In genomic region chr9:22425551-22425950, GRCh38 we compare ENCODE assay signal across 20 cellular contexts. TPM values are rescaled to one million over a fixed set of nuclear protein-coding genes. Genes with fewer than 3 reads are reported as not detected.
"Had no signal": no experiment of that assay in that cellular context is flagged by ENCODE, and none has a peak within 500 bp of the region (broad histone marks: within the 10 kb centered on the region; RNA-seq: fewer than 3 reads in every experiment).

No MANE protein-coding gene starts in this region.

- H3K4me3 Mint-ChIP-seq: naive thymus-derived CD8-positive, alpha-beta T cell; neural crest cell; type B pancreatic cell had no signal

- H3K27me3 ChIP-seq: colonic mucosa, right lobe of liver, thyroid gland had no signal

- H3K4me2 ChIP-seq: hepatocyte had no signal

- H3K79me2 ChIP-seq: hepatocyte had no signal

- H3K4me1 ChIP-seq: colonic mucosa, psoas muscle, thyroid gland had no signal

- DNase-seq: cerebellar nuclear complex; colonic mucosa; effector CD4-positive, alpha-beta T cell; foreskin melanocyte; head of caudate nucleus; kidney; left colon; left ventricle myocardium superior; naive thymus-derived CD8-positive, alpha-beta T cell; occipital lobe; psoas muscle; retina; right lobe of liver; stimulated activated CD4-positive, alpha-beta T cell treated with anti-CD3 and anti-CD28 coated beads, Interleukin-4, amount 100 ng/mL, for 4 hours; stimulated activated naive CD4-positive, alpha-beta T cell; thyroid gland had no signal

- H3K9me3 Mint-ChIP-seq: neural crest cell, type B pancreatic cell had no signal

- H3K27ac ChIP-seq: colonic mucosa, hepatocyte, psoas muscle, right lobe of liver, thyroid gland had no signal

- H3K4me1 Mint-ChIP-seq: naive thymus-derived CD8-positive, alpha-beta T cell; neural crest cell had no signal

- H3K27ac Mint-ChIP-seq: naive thymus-derived CD8-positive, alpha-beta T cell; type B pancreatic cell had no signal

- H3K36me3 Mint-ChIP-seq: naive thymus-derived CD8-positive, alpha-beta T cell; type B pancreatic cell had no signal

- H3K9me3 ChIP-seq: colonic mucosa, psoas muscle, right lobe of liver, thyroid gland had no signal

- H3K36me3 ChIP-seq: colonic mucosa, right lobe of liver, thyroid gland had no signal

- ATAC-seq: left colon; left ventricle myocardium superior; naive thymus-derived CD8-positive, alpha-beta T cell; psoas muscle; right lobe of liver had no signal

- H3K4me3 ChIP-seq: colonic mucosa, hepatocyte, lung, psoas muscle, right lobe of liver, thyroid gland had no signal

- H2AFZ ChIP-seq: hepatocyte had no signal

RNA-seq across cellular contexts. Expression of gene DMRTA1, which starts 21.1 kb away (rescaled TPM):
- total RNA-seq: naive thymus-derived CD8-positive, alpha-beta T cell had no signal
